ENCODE assay signal across 8 cellular contexts in the genomic region with DNA sequence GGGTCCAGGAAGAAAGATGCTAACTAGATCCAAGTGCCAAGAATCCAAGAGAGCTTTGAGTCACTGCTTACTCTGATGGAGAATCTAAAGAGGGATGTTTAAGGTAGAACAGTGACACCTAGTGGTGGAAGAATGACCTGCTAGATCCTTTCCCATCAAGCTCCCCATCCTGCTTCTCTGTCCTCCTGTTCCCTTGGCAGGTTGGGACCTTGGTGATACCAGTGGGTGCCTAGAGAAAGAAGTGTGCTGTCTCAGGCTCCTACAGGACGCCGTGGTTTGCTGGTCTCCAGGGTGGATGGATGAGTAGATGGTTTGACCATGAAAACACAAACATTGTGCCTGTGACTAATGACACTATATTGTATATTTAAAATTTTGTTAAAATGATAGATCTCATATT.
DNase-seq lines count a peak whose midpoint lies in the region; ATAC-seq lines count a peak whose summit lies in the region.

No MANE protein-coding gene starts in this region.

- H3K4me1 Mint-ChIP-seq in stimulated activated memory B cell treated with anti-CD40 and anti-IgM and Interleukin-4, amounts not matched to agents 10 μg/mL and 1 μg/mL and 100 μg/mL, for 72 hours, result no peaks in the 10 kb centered on the region

- DNase-seq in EL (peak; percentile 86), NCI-H2196 treated with DMSO at 0.1 percent for 48 hours (lab: John Stamatoyannopoulos, UW; ENCODE audit: unreplicated experiment) (peak; percentile 62), foreskin melanocyte (peak; percentile 60), non-pigmented ciliary epithelial cell (ENCODE audit: low read depth) (peak; percentile 63)
- peak; percentile 12 to 15 for DNase-seq in activated CD4-positive, alpha-beta T cell treated with anti-CD3 and anti-CD28 coated beads, Interleukin-2, amount 50 U/mL, for 48 hours

- H3K36me3 Mint-ChIP-seq in stimulated activated memory B cell treated with anti-CD40 and anti-IgM and Interleukin-4, amounts not matched to agents 10 μg/mL and 1 μg/mL and 100 μg/mL, for 72 hours, result no peaks in the 10 kb centered on the region

- no peaks in the 10 kb centered on the region for H3K9me3 Mint-ChIP-seq in stimulated activated memory B cell treated with anti-CD40 and anti-IgM and Interleukin-4, amounts not matched to agents 10 μg/mL and 1 μg/mL and 100 μg/mL, for 72 hours

- no peak overlapping the region for H3K4me3 Mint-ChIP-seq in stimulated activated memory B cell treated with anti-CD40 and anti-IgM and Interleukin-4, amounts not matched to agents 10 μg/mL and 1 μg/mL and 100 μg/mL, for 72 hours

- no peaks in the 10 kb centered on the region for H3K27me3 Mint-ChIP-seq in stimulated activated memory B cell treated with anti-CD40 and anti-IgM and Interleukin-4, amounts not matched to agents 10 μg/mL and 1 μg/mL and 100 μg/mL, for 72 hours

- peak; percentile 80 for ATAC-seq in GM19438 (IDR thresholded peaks at IDR 0.05; ENCODE audit: low read depth, unreplicated experiment)
- peak; percentile 85 for ATAC-seq in HG03378 (IDR thresholded peaks at IDR 0.05; ENCODE audit: unreplicated experiment)
- ATAC-seq in stimulated activated memory B cell treated with anti-CD40 and anti-IgM and Interleukin-4, amounts not matched to agents 10 μg/mL and 1 μg/mL and 100 μg/mL, for 72 hours, result no peak

- no peak overlapping the region for H3K27ac Mint-ChIP-seq in stimulated activated memory B cell treated with anti-CD40 and anti-IgM and Interleukin-4, amounts not matched to agents 10 μg/mL and 1 μg/mL and 100 μg/mL, for 72 hours

Comparison
In these comparisons a context has a peak if more than half of its experiments do, and no peak if none do; other contexts are left out.
1. DNase-seq: peak in every context shown above with its lines; median percentile 86 in EL; 63 in non-pigmented ciliary epithelial cell; 62 in NCI-H2196 treated with DMSO at 0.1 percent for 48 hours; 60 in foreskin melanocyte; 14 in activated CD4-positive, alpha-beta T cell treated with anti-CD3 and anti-CD28 coated beads, Interleukin-2, amount 50 U/mL, for 48 hours.